In genomic region chr2:120622159-120622869, GRCh38 we compare ENCODE assay signal across 19 cellular contexts.
DNase-seq lines count a peak whose midpoint lies in the region; ATAC-seq, FAIRE-seq and TF ChIP-seq lines count a peak whose summit lies in the region.
"Had no signal": no experiment of that assay in that cellular context is flagged by ENCODE, and none has a peak within 500 bp of the region (broad histone marks: within the 10 kb centered on the region; RNA-seq: fewer than 3 reads in every experiment).

No MANE protein-coding gene starts in this region.

- TF ChIP-seq CTCF in bronchial epithelial cell (IDR thresholded peaks at IDR 0.05; ENCODE audit: insufficient read depth, low read length, severe bottlenecking): no peak
- no peak for TF ChIP-seq CTCF in endothelial cell (IDR thresholded peaks at IDR 0.05; ENCODE audit: unreplicated experiment)
- no peak for TF ChIP-seq CTCF in spleen (IDR thresholded peaks at IDR 0.05 in 8 of 11, conservative IDR thresholded peaks at IDR 0.05 in 3 of 11)

- FAIRE-seq in bronchial epithelial cell (lab: Jason Lieb, UNC): peak; percentile 84

- H3K4me3 ChIP-seq in bronchial epithelial cell (ENCODE audit: low read depth, low read length) (no peak overlapping the region), spleen (no peak overlapping the region)
- H3K4me3 ChIP-seq: BLaER1, MG63, Peyer's patch had no signal

- H3K36me3 Mint-ChIP-seq in endothelial cell (ENCODE audit: low read depth, unreplicated experiment): no peaks in the 10 kb centered on the region
- no peaks in the 10 kb centered on the region for H3K36me3 Mint-ChIP-seq in natural killer cell treated with Interleukin-12 subunit alpha and Interleukin-12 subunit beta and Interleukin-15 and Interleukin-18, amount 100 ng/mL, for 72 hours
- H3K36me3 Mint-ChIP-seq: CD4-positive, alpha-beta memory T cell had no signal

- H3K9me3 ChIP-seq in spleen: peaks cover 0 to 7% (median 0%) of the 10 kb centered on the region in 8 donors
- H3K9me3 ChIP-seq: Caco-2, MG63, Peyer's patch had no signal

- 89 to 96% (median 91%) methylated on average over 13 of the region's 13 CpGs for WGBS in spleen, 5 donors

- no peak overlapping the region for H3K27ac ChIP-seq in spleen
- H3K27ac ChIP-seq: BLaER1, Peyer's patch had no signal

- intact Hi-C loops in spleen (cut with DNase I; ENCODE audit: low total_unique reads): no loop called here

- no peaks in the 10 kb centered on the region for H3K9me3 Mint-ChIP-seq in endothelial cell (ENCODE audit: unreplicated experiment)
- H3K9me3 Mint-ChIP-seq in natural killer cell treated with Interleukin-12 subunit alpha and Interleukin-12 subunit beta and Interleukin-15 and Interleukin-18, amount 100 ng/mL, for 72 hours: no peaks in the 10 kb centered on the region
- H3K9me3 Mint-ChIP-seq: CD4-positive, alpha-beta memory T cell had no signal

- DNase-seq in bronchial epithelial cell (ENCODE audit: low read depth) (no peak), endothelial cell (ENCODE audit: low spot score) (no peak), mesenteric fat pad (ENCODE audit: low spot score) (peak; percentile 53), spleen (peak; percentile 23), Kasumi-1 (lab: John Stamatoyannopoulos, UW) (no peak), dedifferentiated amniotic fluid mesenchymal stem cell (ENCODE audit: extremely low spot score) (no peak)
- DNase-seq in natural killer cell treated with Interleukin-12 subunit alpha and Interleukin-12 subunit beta and Interleukin-15 and Interleukin-18, amount 100 ng/mL, for 72 hours (ENCODE audit: low spot score): no peak
- DNase-seq: ACHN; Caco-2; CD4-positive, alpha-beta memory T cell; DMS 273 treated with DMSO at 0.1 percent for 48 hours; DMS79 treated with DMSO at 0.1 percent for 48 hours; MG63; NCI-H1417 treated with DMSO at 0.1 percent for 48 hours; NCI-H187; NCI-H2107; NCI-H69 had no signal

- TF ChIP-seq POLR2A in spleen (IDR thresholded peaks at IDR 0.05): no peak

- ATAC-seq in natural killer cell treated with Interleukin-12 subunit alpha and Interleukin-12 subunit beta and Interleukin-15 and Interleukin-18, amount 100 ng/mL, for 72 hours: no peak

- no peaks in the 10 kb centered on the region for H3K4me1 ChIP-seq in spleen
- H3K4me1 ChIP-seq: BLaER1, Peyer's patch had no signal

- peaks cover 10% of the 10 kb centered on the region for H3K27me3 Mint-ChIP-seq in endothelial cell (ENCODE audit: unreplicated experiment)
- peaks cover 0 to 7% of the 10 kb centered on the region in 2 donors for H3K27me3 Mint-ChIP-seq in natural killer cell treated with Interleukin-12 subunit alpha and Interleukin-12 subunit beta and Interleukin-15 and Interleukin-18, amount 100 ng/mL, for 72 hours
- H3K27me3 Mint-ChIP-seq: CD4-positive, alpha-beta memory T cell had no signal

- no peaks in the 10 kb centered on the region for H3K4me1 Mint-ChIP-seq in endothelial cell (ENCODE audit: unreplicated experiment)
- no peaks in the 10 kb centered on the region for H3K4me1 Mint-ChIP-seq in natural killer cell treated with Interleukin-12 subunit alpha and Interleukin-12 subunit beta and Interleukin-15 and Interleukin-18, amount 100 ng/mL, for 72 hours (ENCODE audit: low read depth in 2 of 2)
- H3K4me1 Mint-ChIP-seq: CD4-positive, alpha-beta memory T cell had no signal

- H3K4me3 Mint-ChIP-seq in endothelial cell (ENCODE audit: unreplicated experiment): no peak overlapping the region
- no peak overlapping the region for H3K4me3 Mint-ChIP-seq in natural killer cell treated with Interleukin-12 subunit alpha and Interleukin-12 subunit beta and Interleukin-15 and Interleukin-18, amount 100 ng/mL, for 72 hours
- H3K4me3 Mint-ChIP-seq: CD4-positive, alpha-beta memory T cell had no signal

- H3K27me3 ChIP-seq in bronchial epithelial cell (ENCODE audit: control insufficient read depth, insufficient read depth, low read length): no peaks in the 10 kb centered on the region
- H3K27me3 ChIP-seq in spleen (replicated peaks in 1 of 7): peaks cover 0 to 23% (median 0%) of the 10 kb centered on the region in 7 donors
- H3K27me3 ChIP-seq: BLaER1, MG63, Peyer's patch had no signal

- H3K36me3 ChIP-seq in bronchial epithelial cell (ENCODE audit: control insufficient read depth, insufficient read depth, low read length) (no peaks in the 10 kb centered on the region), spleen (no peaks in the 10 kb centered on the region)
- H3K36me3 ChIP-seq: BLaER1, MG63, Peyer's patch had no signal

- peak overlapping the region; percentile 67 for H3K27ac Mint-ChIP-seq in endothelial cell (ENCODE audit: unreplicated experiment)
- no peak overlapping the region for H3K27ac Mint-ChIP-seq in natural killer cell treated with Interleukin-12 subunit alpha and Interleukin-12 subunit beta and Interleukin-15 and Interleukin-18, amount 100 ng/mL, for 72 hours
- H3K27ac Mint-ChIP-seq: CD4-positive, alpha-beta memory T cell had no signal

Comparison
In these comparisons a context has a peak if more than half of its experiments do, and no peak if none do; other contexts are left out.
1. DNase-seq: peak in mesenteric fat pad (single experiment) and spleen (single experiment); none in bronchial epithelial cell (single experiment), endothelial cell (single experiment), Kasumi-1 (0 of 2), natural killer cell treated with Interleukin-12 subunit alpha and Interleukin-12 subunit beta and Interleukin-15 and Interleukin-18, amount 100 ng/mL, for 72 hours (single experiment) and dedifferentiated amniotic fluid mesenchymal stem cell (single experiment).